In the genomic region with DNA sequence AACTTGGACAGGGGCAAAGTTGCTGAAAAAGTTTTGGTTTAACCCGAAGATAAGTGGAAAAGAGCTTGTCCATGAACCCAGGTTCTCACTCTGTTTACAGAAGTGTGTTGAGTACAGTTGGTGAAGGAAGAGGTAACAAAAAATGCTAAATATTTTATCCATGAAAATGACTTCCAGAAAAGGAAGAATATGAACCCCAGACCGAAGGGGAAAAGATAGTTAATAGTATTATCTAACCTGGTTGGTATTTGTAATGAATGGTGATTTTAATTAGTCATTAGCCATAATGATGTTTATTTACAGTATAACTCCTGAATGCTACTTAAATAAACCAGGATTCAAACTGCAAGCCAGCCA, we compare ENCODE assay signal across 9 cellular contexts. TPM values are rescaled to one million over a fixed set of nuclear protein-coding genes. Genes with fewer than 3 reads are reported as not detected.
A peak's percentile ranks its signal among the peaks of the same experiment; 100 is the strongest.
DNase-seq lines count a peak whose midpoint lies in the region; ATAC-seq, FAIRE-seq and TF ChIP-seq lines count a peak whose summit lies in the region.
"Had no signal": no experiment of that assay in that cellular context is flagged by ENCODE, and none has a peak within 500 bp of the region (broad histone marks: within the 10 kb centered on the region; RNA-seq: fewer than 3 reads in every experiment).

No MANE protein-coding gene starts in this region.

- H3K56ac ChIP-seq in H1 (replicated peaks; ENCODE audit: insufficient read length, low read depth, low read length) = no peak overlapping the region

- H3K4me2 ChIP-seq in OCI-LY7 (ENCODE audit: low read length) (peak overlapping the region; percentile 91), H1 (ENCODE audit: insufficient read depth in 1 of 2, low read depth in 2 of 2, low read length in 2 of 2) (peak overlapping the region; percentile 69 to 91), neuronal stem cell (ENCODE audit: insufficient read depth, low read length, poor library complexity, severe bottlenecking) (peak overlapping the region; percentile 84)

- TF ChIP-seq CTCF in Caco-2 (IDR thresholded peaks at IDR 0.05; ENCODE audit: insufficient read depth in 1 of 2, low read depth in 1 of 2, low read length in 1 of 2, severe bottlenecking in 1 of 2, unreplicated experiment in 1 of 2) (no peak), OCI-LY7 (conservative IDR thresholded peaks at IDR 0.05; ENCODE audit: low read length) (no peak; the same call in 1 of the 2 replicates), H1 (IDR thresholded peaks at IDR 0.05; ENCODE audit: control extremely low read depth in 1 of 3, insufficient read depth in 1 of 3, low read depth in 1 of 3, low read length in 3 of 3) (no peak)

- WGBS in H1 (ENCODE audit: extremely low coverage in 1 of 2, insufficient coverage in 1 of 2, insufficient read length in 1 of 2, insufficient replicate concordance in 2 of 2, low coverage in 1 of 2, low lambda C conversion rate in 2 of 2, missing lambda C conversion rate in 1 of 2), 2 experiments = 73% methylated on average over 2 of the region's 2 CpGs; no CpG with 5 or more reads in 1 of the 2 experiments
- WGBS in neuronal stem cell (ENCODE audit: extremely low coverage in 2 of 2, insufficient read length in 2 of 2, insufficient replicate concordance in 1 of 2), 2 donors = no CpG with 5 or more reads among the region's 2 CpGs

- H4K91ac ChIP-seq in H1 (replicated peaks; ENCODE audit: insufficient read length, low read length) (no peak overlapping the region), neuronal stem cell (ENCODE audit: low read depth, low read length, poor library complexity) (no peak overlapping the region)

- no peaks in the 10 kb centered on the region for H3K79me1 ChIP-seq in H1 (ENCODE audit: low read depth, low read length)
- peaks cover 3% of the 10 kb centered on the region for H3K79me1 ChIP-seq in neuronal stem cell (ENCODE audit: low read depth, low read length)

- H3K4me1 Mint-ChIP-seq in Caco-2 (ENCODE audit: low read depth, unreplicated experiment) = peaks cover 10% of the 10 kb centered on the region

- H3K4ac ChIP-seq in H1 (replicated peaks; ENCODE audit: insufficient read length, low read depth, low read length) (no peak overlapping the region), neuronal stem cell (ENCODE audit: low read length) (no peak overlapping the region)

- H3K18ac ChIP-seq in H1 (ENCODE audit: extremely low read depth, low read length) = no peak overlapping the region
- H3K18ac ChIP-seq in neuronal stem cell (ENCODE audit: low read length) = no peak overlapping the region

- H3K27me3 ChIP-seq in Caco-2 (replicated peaks; ENCODE audit: control insufficient read depth, insufficient read depth, low read length) (no peaks in the 10 kb centered on the region), H1 (replicated peaks in 1 of 4; ENCODE audit: control insufficient read depth in 3 of 4, extremely low read depth in 1 of 4, insufficient read depth in 3 of 4, low read length in 3 of 4) (peaks cover 0 to 2% (median 0%) of the 10 kb centered on the region in 4 experiments; a peak in 1 of 7 replicates), neuronal stem cell (ENCODE audit: control insufficient read depth in 3 of 3, insufficient read depth in 3 of 3, low read depth in 1 of 3, low read length in 3 of 3) (no peaks in the 10 kb centered on the region)

- peaks cover 2% of the 10 kb centered on the region for H3K36me3 ChIP-seq in Caco-2 (ENCODE audit: control insufficient read depth, insufficient read depth, low read length)
- peaks cover 4% of the 10 kb centered on the region; the same call in 1 of the 2 replicates for H3K36me3 ChIP-seq in OCI-LY7 (ENCODE audit: insufficient read depth, low read length)
- H3K36me3 ChIP-seq in H1 (ENCODE audit: control insufficient read depth in 2 of 4, insufficient read depth in 4 of 4, low read length in 3 of 4) = peaks cover 0 to 2% (median 0%) of the 10 kb centered on the region in 4 experiments; a peak in 2 of 8 replicates
- H3K36me3 ChIP-seq in neuronal stem cell (replicated peaks in 1 of 2; ENCODE audit: control insufficient read depth in 2 of 2, insufficient read depth in 2 of 2, low read length in 2 of 2) = peaks cover 9 to 42% of the 10 kb centered on the region in 2 donors

- TF ChIP-seq RAD21 in H1 (IDR thresholded peaks at IDR 0.05 in 1 of 2, conservative IDR thresholded peaks at IDR 0.05 in 1 of 2; ENCODE audit: low read depth in 2 of 2, low read length in 2 of 2) = no peak

- intact Hi-C loops in Caco-2 (cut with micrococcal nuclease; ENCODE audit: unreplicated experiment) = no loop called here
- intact Hi-C loops in OCI-LY7 (cut with micrococcal nuclease; ENCODE audit: unreplicated experiment) = loop anchor here (1.0 to 5.0 kb wide), 2 partner anchors 40 to 189 kb away; a partner anchor contains a TSS

- H3K36me3 Mint-ChIP-seq in Caco-2 (ENCODE audit: insufficient read depth, unreplicated experiment) = peaks cover 28% of the 10 kb centered on the region

- H3K9me3 ChIP-seq in Caco-2 (no peaks in the 10 kb centered on the region), OCI-LY7 (ENCODE audit: low read length) (no peaks in the 10 kb centered on the region), H1 (ENCODE audit: insufficient read depth in 2 of 2, low read depth in 1 of 2, low read length in 1 of 2) (no peaks in the 10 kb centered on the region), neuronal stem cell (replicated peaks in 1 of 2; ENCODE audit: control insufficient read depth in 2 of 2, insufficient read depth in 1 of 2, low read depth in 1 of 2, low read length in 2 of 2) (no peaks in the 10 kb centered on the region)

- H3K27ac Mint-ChIP-seq in Caco-2 (ENCODE audit: unreplicated experiment) = peak overlapping the region; percentile 77

- H3K4me1 ChIP-seq in Caco-2 = peaks cover 11% of the 10 kb centered on the region
- H3K4me1 ChIP-seq in OCI-LY7 (ENCODE audit: insufficient read depth, low read length, poor library complexity, severe bottlenecking) = peaks cover 32% of the 10 kb centered on the region
- peaks cover 0 to 5% (median 3%) of the 10 kb centered on the region in 4 experiments; a peak in 4 of 7 replicates for H3K4me1 ChIP-seq in H1 (replicated peaks in 1 of 4; ENCODE audit: control insufficient read depth in 3 of 4, insufficient read depth in 4 of 4, low read length in 3 of 4)
- peaks cover 0 to 2% of the 10 kb centered on the region in 2 donors for H3K4me1 ChIP-seq in neuronal stem cell (ENCODE audit: control insufficient read depth in 2 of 2, insufficient read depth in 1 of 2, low read depth in 1 of 2, low read length in 2 of 2)

- no peaks in the 10 kb centered on the region for H3K9me3 Mint-ChIP-seq in Caco-2 (ENCODE audit: unreplicated experiment)

- FAIRE-seq in H1 (lab: Jason Lieb, UNC) = no peak

- no peak overlapping the region for H2BK5ac ChIP-seq in H1 (ENCODE audit: low read depth, low read length)
- no peak overlapping the region for H2BK5ac ChIP-seq in neuronal stem cell (ENCODE audit: low read length)

- TF ChIP-seq EP300 in H1 (IDR thresholded peaks at IDR 0.05; ENCODE audit: borderline replicate concordance in 1 of 2, low read depth in 2 of 2, low read length in 2 of 2) = no peak

- POLR2A ChIA-PET in Caco-2 (lab: Charles Lee) = interaction anchor here (0.5 to 3.7 kb wide), 5 partner anchors 10 to 213 kb away, joined by 3 to 30 read pairs (median 4); a partner anchor contains a TSS
- POLR2A ChIA-PET in OCI-LY7 (lab: Charles Lee) = interaction anchor here (0.6 to 1.4 kb wide), 5 partner anchors 10 to 611 kb away, joined by 3 to 6 read pairs (median 5); a partner anchor contains a TSS
- POLR2A ChIA-PET in H1 (lab: Charles Lee; ENCODE audit: partially characterized antibody) = interaction anchor here (0.7 to 10.3 kb wide), 12 partner anchors 9 to 387 kb away, joined by 3 to 123 read pairs (median 3); a partner anchor contains a TSS

- H2BK15ac ChIP-seq in H1 (ENCODE audit: low read length) (no peak overlapping the region), neuronal stem cell (ENCODE audit: low read length) (no peak overlapping the region)

- ATAC-seq in GM21390 (IDR thresholded peaks at IDR 0.05; ENCODE audit: unreplicated experiment) = no peak
- ATAC-seq in HG03354 (IDR thresholded peaks at IDR 0.05; ENCODE audit: poor library complexity, severe bottlenecking, unreplicated experiment) = no peak

- H3K23me2 ChIP-seq in H1 (ENCODE audit: low read depth, low read length) = peaks cover 8% of the 10 kb centered on the region; the same call in 1 of the 2 replicates

- H4K20me1 ChIP-seq in OCI-LY7 (ENCODE audit: insufficient read depth, low read length) (no peaks in the 10 kb centered on the region), H1 (replicated peaks in 1 of 2; ENCODE audit: control insufficient read depth in 1 of 2, insufficient read depth in 2 of 2, low read length in 2 of 2) (no peaks in the 10 kb centered on the region)

- TSS peak; percentile 95 for BruUV-seq in Caco-2 (replicated peaks; lab: Mats Ljungman, UMichigan)
- TSS peak; percentile 95 for BruUV-seq in OCI-LY7 (replicated peaks; lab: Mats Ljungman, UMichigan)

- H3K9ac ChIP-seq in H1 (replicated peaks in 1 of 4; ENCODE audit: extremely low read depth in 1 of 4, low read depth in 3 of 4, low read length in 3 of 4) (peak overlapping the region in 1 of 4 experiments; percentile 56; a peak in 1 of 7 replicates), neuronal stem cell (ENCODE audit: low read depth, low read length, poor library complexity) (no peak overlapping the region)

- H4K8ac ChIP-seq in H1 (ENCODE audit: extremely low read depth, insufficient read depth, low read length) (no peak overlapping the region), neuronal stem cell (ENCODE audit: low read depth, low read length) (no peak overlapping the region)

- H4K5ac ChIP-seq in H1 (ENCODE audit: insufficient read length, low read depth, low read length) = no peak overlapping the region

- H3K27ac ChIP-seq in OCI-LY7 (ENCODE audit: low read depth, low read length, poor library complexity, severe bottlenecking) (peak overlapping the region; percentile 71), H1 (ENCODE audit: low read depth, low read length) (no peak overlapping the region), neuronal stem cell (replicated peaks; ENCODE audit: low read length) (no peak overlapping the region)

- DNase-seq in Caco-2 = no peak
- no peak for DNase-seq in OCI-LY7 (ENCODE audit: low spot score)
- no peak for DNase-seq in H1 (ENCODE audit: low read depth in 1 of 2, low spot score in 2 of 2)
- no peak for DNase-seq in neuronal stem cell (ENCODE audit: low spot score)
- DNase-seq in SHP77 treated with DMSO at 0.1 percent for 48 hours (lab: John Stamatoyannopoulos, UW) = no peak
- DNase-seq in DMS53 (lab: John Stamatoyannopoulos, UW) = no peak

- H2AFZ ChIP-seq in OCI-LY7 (ENCODE audit: low read length) (peak overlapping the region; percentile 93), H1 (ENCODE audit: low read length) (0 out of 2 replicates have a peak overlapping the region, but pooled peaks have one; percentile 58), neuronal stem cell (ENCODE audit: low read length) (no peak overlapping the region)

- no peak overlapping the region for H2AK5ac ChIP-seq in H1 (ENCODE audit: low read depth, low read length)
- no peak overlapping the region for H2AK5ac ChIP-seq in neuronal stem cell (ENCODE audit: low read depth, low read length)

- peak overlapping the region; percentile 92 for H3K4me3 Mint-ChIP-seq in Caco-2 (ENCODE audit: unreplicated experiment)

- no peak overlapping the region for H2BK20ac ChIP-seq in H1 (ENCODE audit: low read length)

- no peak overlapping the region for H3K23ac ChIP-seq in H1 (ENCODE audit: insufficient read length)
- H3K23ac ChIP-seq in neuronal stem cell (ENCODE audit: low read depth, low read length, poor library complexity) = no peak overlapping the region

- H3K79me2 ChIP-seq in OCI-LY7 (ENCODE audit: insufficient read depth, low read depth, low read length) (no peaks in the 10 kb centered on the region), H1 (ENCODE audit: control insufficient read depth in 1 of 2, insufficient read depth in 2 of 2, low read length in 2 of 2) (no peaks in the 10 kb centered on the region)

- H2BK120ac ChIP-seq in H1 (replicated peaks; ENCODE audit: low read depth, low read length) (no peak overlapping the region), neuronal stem cell (ENCODE audit: low read depth, low read length) (no peak overlapping the region)

- CTCF ChIA-PET in Caco-2 (lab: Charles Lee) = interaction anchor here (0.6 to 2.5 kb wide), 3 partner anchors 39 to 189 kb away, joined by 3 to 10 read pairs (median 3); a partner anchor contains a TSS
- CTCF ChIA-PET in OCI-LY7 (lab: Charles Lee; ENCODE audit: unreplicated experiment) = no interaction called here
- CTCF ChIA-PET in H1 (lab: Charles Lee; ENCODE audit: partially characterized antibody) = interaction anchor here (0.8 to 1.3 kb wide), 4 partner anchors 18 to 187 kb away, joined by 3 to 5 read pairs (median 3); no protein-coding TSS in a partner anchor

- H3K4me3 ChIP-seq in Caco-2 (ENCODE audit: low read depth, low read length) (peak overlapping the region; percentile 55), OCI-LY7 (ENCODE audit: low read depth, low read length, poor library complexity, severe bottlenecking) (peak overlapping the region; percentile 70), H1 (ENCODE audit: extremely low read depth in 1 of 4, insufficient read depth in 2 of 4, low read depth in 3 of 4, low read length in 4 of 4) (peak overlapping the region; percentile 59 to 82 (median 76)), neuronal stem cell (ENCODE audit: low read length in 2 of 2) (no peak overlapping the region)

- H3K14ac ChIP-seq in H1 (ENCODE audit: insufficient read length) (no peak overlapping the region), neuronal stem cell (ENCODE audit: low read length) (no peak overlapping the region)

- H2BK12ac ChIP-seq in H1 (ENCODE audit: low read depth, low read length) = no peak overlapping the region
- no peak overlapping the region for H2BK12ac ChIP-seq in neuronal stem cell (ENCODE audit: low read length)

- H3K27me3 Mint-ChIP-seq in Caco-2 (ENCODE audit: insufficient read depth, unreplicated experiment) = no peaks in the 10 kb centered on the region

- no peak for TF ChIP-seq POLR2A in H1 (IDR thresholded peaks at IDR 0.05; ENCODE audit: control extremely low read depth in 1 of 2, low read depth in 2 of 2, low read length in 2 of 2)

- H3K9me2 ChIP-seq in OCI-LY7 (ENCODE audit: insufficient read depth, low read length) = no peaks in the 10 kb centered on the region

RNA-seq across cellular contexts. Expression of a gene that starts 0.6 kb away (rescaled TPM):
- total RNA-seq in Caco-2 (2022) (6.9 and 8.0 TPM in 2 replicates), OCI-LY7 (2022) (17.1 and 19.1 TPM in 2 replicates)
- total RNA-seq in OCI-LY7 (2014; rRNA removed; shearing (Covaris generic)) = 7.1 and 9.4 TPM in 2 replicates
- total RNA-seq in H1 (2021; fragmentation: NEBNext Ultra II Directional; extraction: Animal tissue kit (Norgen Biotek cat#: 25700)) = 4.1 and 5.4 TPM in 2 replicates
- polyA plus RNA-seq in H1 (2011; rRNA removed) = 3.2 and 3.4 TPM in 2 replicates
- polyA plus RNA-seq in H1 (2011; cell fraction: cytosol; rRNA removed) = 2.2 TPM
- 8.5 TPM for polyA plus RNA-seq in H1 (2011; cell fraction: nucleus; rRNA removed)
- 1.5 to 2.8 TPM (median 2.1 TPM) in 4 replicates for polyA plus RNA-seq in H1 (2012, experiment 1 of 2)
- 1.4 TPM for polyA plus RNA-seq in H1 (2012, experiment 2 of 2)
- 1.6 TPM for polyA plus RNA-seq in H1 (2013, experiment 1 of 2)
- 1.7 TPM for polyA plus RNA-seq in H1 (2013, experiment 2 of 2)
- polyA minus RNA-seq in H1 (2011; rRNA and poly(A)+ RNA removed) = 8.9 and 10.9 TPM in 2 replicates
- polyA minus RNA-seq in H1 (2011; cell fraction: cytosol; rRNA and poly(A)+ RNA removed) = 4.7 TPM
- polyA minus RNA-seq in H1 (2011; cell fraction: nucleus; rRNA and poly(A)+ RNA removed) = 7.2 TPM
- 1.3 TPM for polyA plus RNA-seq in neuronal stem cell (2013, experiment 1 of 2)
- 1.5 TPM for polyA plus RNA-seq in neuronal stem cell (2013, experiment 2 of 2)

RNA-seq across cellular contexts. Expression of a gene that starts 17.3 kb away (rescaled TPM):
- not detected in 2 replicates for total RNA-seq in Caco-2 (2022)
- total RNA-seq in OCI-LY7 (2014; rRNA removed; shearing (Covaris generic)) = not detected in 2 replicates
- total RNA-seq in OCI-LY7 (2022) = not detected in 2 replicates
- total RNA-seq in H1 (2021; fragmentation: NEBNext Ultra II Directional; extraction: Animal tissue kit (Norgen Biotek cat#: 25700)) = not detected in 2 replicates
- polyA plus RNA-seq in H1 (2011; rRNA removed) = 0.11 TPM in 1 of 2 replicates, not detected in the other
- not detected for polyA plus RNA-seq in H1 (2011; cell fraction: cytosol; rRNA removed)
- not detected for polyA plus RNA-seq in H1 (2011; cell fraction: nucleus; rRNA removed)
- polyA plus RNA-seq in H1 (2012, experiment 1 of 2) = 1.5 to 3.0 TPM (median 2.1 TPM) in 4 replicates
- polyA plus RNA-seq in H1 (2012, experiment 2 of 2) = 0.70 TPM
- not detected for polyA plus RNA-seq in H1 (2013, experiment 1 of 2)
- polyA plus RNA-seq in H1 (2013, experiment 2 of 2) = not detected
- not detected in 2 replicates for polyA minus RNA-seq in H1 (2011; rRNA and poly(A)+ RNA removed)
- not detected for polyA minus RNA-seq in H1 (2011; cell fraction: cytosol; rRNA and poly(A)+ RNA removed)
- not detected for polyA minus RNA-seq in H1 (2011; cell fraction: nucleus; rRNA and poly(A)+ RNA removed)
- not detected for polyA plus RNA-seq in neuronal stem cell (2013, experiment 1 of 2)
- 0.12 TPM for polyA plus RNA-seq in neuronal stem cell (2013, experiment 2 of 2)
- total RNA-seq: pulmonary artery endothelial cell had no signal

RNA-seq across cellular contexts. Expression of a gene that starts 22.7 kb away (rescaled TPM):
- total RNA-seq in Caco-2 (2022) = 4,208 and 4,542 TPM in 2 replicates
- total RNA-seq in OCI-LY7 (2014; rRNA removed; shearing (Covaris generic)) = not detected in 2 replicates
- total RNA-seq in OCI-LY7 (2022) = 7,263 and 7,340 TPM in 2 replicates
- 2,508 and 2,656 TPM in 2 replicates for total RNA-seq in H1 (2021; fragmentation: NEBNext Ultra II Directional; extraction: Animal tissue kit (Norgen Biotek cat#: 25700))
- polyA plus RNA-seq in H1 (2011; rRNA removed) = not detected in 2 replicates
- polyA plus RNA-seq in H1 (2011; cell fraction: cytosol; rRNA removed) = not detected
- not detected for polyA plus RNA-seq in H1 (2011; cell fraction: nucleus; rRNA removed)
- polyA plus RNA-seq in H1 (2012, experiment 1 of 2) = not detected in 4 replicates
- polyA plus RNA-seq in H1 (2012, experiment 2 of 2) = not detected
- not detected for polyA plus RNA-seq in H1 (2013, experiment 1 of 2)
- polyA plus RNA-seq in H1 (2013, experiment 2 of 2) = not detected
- polyA minus RNA-seq in H1 (2011; rRNA and poly(A)+ RNA removed) = not detected in 2 replicates
- not detected for polyA minus RNA-seq in H1 (2011; cell fraction: cytosol; rRNA and poly(A)+ RNA removed)
- not detected for polyA minus RNA-seq in H1 (2011; cell fraction: nucleus; rRNA and poly(A)+ RNA removed)
- not detected for polyA plus RNA-seq in neuronal stem cell (2013, experiment 1 of 2)
- polyA plus RNA-seq in neuronal stem cell (2013, experiment 2 of 2) = not detected
- total RNA-seq: pulmonary artery endothelial cell had no signal

RNA-seq across cellular contexts. Expression of a gene that starts 40.1 kb away (rescaled TPM):
- total RNA-seq in Caco-2 (2022) (53.9 and 55.4 TPM in 2 replicates), OCI-LY7 (2022) (38.6 and 48.3 TPM in 2 replicates)
- total RNA-seq in OCI-LY7 (2014; rRNA removed; shearing (Covaris generic)) = 15.2 and 16.2 TPM in 2 replicates
- 34.8 and 36.0 TPM in 2 replicates for total RNA-seq in H1 (2021; fragmentation: NEBNext Ultra II Directional; extraction: Animal tissue kit (Norgen Biotek cat#: 25700))
- polyA plus RNA-seq in H1 (2011; rRNA removed) = 12.4 and 13.5 TPM in 2 replicates
- polyA plus RNA-seq in H1 (2011; cell fraction: cytosol; rRNA removed) = 23.5 TPM
- 17.3 TPM for polyA plus RNA-seq in H1 (2011; cell fraction: nucleus; rRNA removed)
- 21.0 to 26.2 TPM (median 25.8 TPM) in 4 replicates for polyA plus RNA-seq in H1 (2012, experiment 1 of 2)
- polyA plus RNA-seq in H1 (2012, experiment 2 of 2) = 2.9 TPM
- polyA plus RNA-seq in H1 (2013, experiment 1 of 2) = 15.8 TPM
- 16.5 TPM for polyA plus RNA-seq in H1 (2013, experiment 2 of 2)
- polyA minus RNA-seq in H1 (2011; rRNA and poly(A)+ RNA removed) = 67.6 and 78.2 TPM in 2 replicates
- polyA minus RNA-seq in H1 (2011; cell fraction: cytosol; rRNA and poly(A)+ RNA removed) = 26.1 TPM
- polyA minus RNA-seq in H1 (2011; cell fraction: nucleus; rRNA and poly(A)+ RNA removed) = 30.9 TPM
- 31.5 TPM for polyA plus RNA-seq in neuronal stem cell (2013, experiment 1 of 2)
- 30.7 TPM for polyA plus RNA-seq in neuronal stem cell (2013, experiment 2 of 2)

Comparison
In these comparisons a context has a peak if more than half of its experiments do, and no peak if none do; other contexts are left out.
1. H3K4me3 ChIP-seq: peak in Caco-2 (single experiment), OCI-LY7 (single experiment) and H1 (4 of 4); none in neuronal stem cell (0 of 2).
2. Peak in every context shown above with its lines, with median percentiles within 50 percentile points of each other: H3K4me2 ChIP-seq.